Comparison of ENCODE assay signal across 1 cellular context in the genomic region with DNA sequence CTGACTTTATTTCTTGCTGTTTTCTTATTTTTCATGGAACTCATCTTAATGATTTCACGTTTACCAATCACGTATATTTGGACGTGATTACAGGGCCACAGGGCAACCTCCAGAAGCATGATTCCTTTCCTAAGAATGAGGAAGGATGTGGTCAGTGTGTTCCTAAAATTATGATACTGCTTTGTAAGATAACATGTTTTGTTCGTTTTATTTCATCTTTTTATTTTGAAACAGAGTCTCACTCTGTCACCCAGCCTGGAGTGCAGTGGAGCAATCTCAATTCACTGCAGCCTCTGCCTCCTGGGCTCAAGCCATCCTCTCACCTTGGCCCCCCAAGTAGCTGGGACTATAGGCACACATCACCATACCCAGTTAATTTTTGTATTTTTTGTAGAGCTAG.
TF ChIP-seq lines count a peak whose summit lies in the region.

No MANE protein-coding gene starts in this region.

TF ChIP-seq in GM12878, 131 proteins besides CTCF, POLR2A, EP300 and RAD21:
- TF ChIP-seq RUNX3 (IDR thresholded peaks at IDR 0.05; ENCODE audit: low read length) (peak; percentile 5; the same call in 1 of the 2 replicates), ZNF24 (IDR thresholded peaks at IDR 0.05) (no peak), CEBPB (IDR thresholded peaks at IDR 0.05; ENCODE audit: borderline replicate concordance in 1 of 2, low read depth in 2 of 2, low read length in 2 of 2) (no peak), BHLHE40 (IDR thresholded peaks at IDR 0.05; ENCODE audit: borderline replicate concordance in 1 of 2, low read depth in 2 of 2, low read length in 1 of 2) (no peak), CHD1 (IDR thresholded peaks at IDR 0.05; ENCODE audit: low read depth, low read length) (no peak)
- TF ChIP-seq, protein P1, sequence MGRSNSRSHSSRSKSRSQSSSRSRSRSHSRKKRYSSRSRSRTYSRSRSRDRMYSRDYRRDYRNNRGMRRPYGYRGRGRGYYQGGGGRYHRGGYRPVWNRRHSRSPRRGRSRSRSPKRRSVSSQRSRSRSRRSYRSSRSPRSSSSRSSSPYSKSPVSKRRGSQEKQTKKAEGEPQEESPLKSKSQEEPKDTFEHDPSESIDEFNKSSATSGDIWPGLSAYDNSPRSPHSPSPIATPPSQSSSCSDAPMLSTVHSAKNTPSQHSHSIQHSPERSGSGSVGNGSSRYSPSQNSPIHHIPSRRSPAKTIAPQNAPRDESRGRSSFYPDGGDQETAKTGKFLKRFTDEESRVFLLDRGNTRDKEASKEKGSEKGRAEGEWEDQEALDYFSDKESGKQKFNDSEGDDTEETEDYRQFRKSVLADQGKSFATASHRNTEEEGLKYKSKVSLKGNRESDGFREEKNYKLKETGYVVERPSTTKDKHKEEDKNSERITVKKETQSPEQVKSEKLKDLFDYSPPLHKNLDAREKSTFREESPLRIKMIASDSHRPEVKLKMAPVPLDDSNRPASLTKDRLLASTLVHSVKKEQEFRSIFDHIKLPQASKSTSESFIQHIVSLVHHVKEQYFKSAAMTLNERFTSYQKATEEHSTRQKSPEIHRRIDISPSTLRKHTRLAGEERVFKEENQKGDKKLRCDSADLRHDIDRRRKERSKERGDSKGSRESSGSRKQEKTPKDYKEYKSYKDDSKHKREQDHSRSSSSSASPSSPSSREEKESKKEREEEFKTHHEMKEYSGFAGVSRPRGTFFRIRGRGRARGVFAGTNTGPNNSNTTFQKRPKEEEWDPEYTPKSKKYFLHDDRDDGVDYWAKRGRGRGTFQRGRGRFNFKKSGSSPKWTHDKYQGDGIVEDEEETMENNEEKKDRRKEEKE (IDR thresholded peaks at IDR 0.05) = no peak
